10 cellular contexts compared by ENCODE assay signal in genomic region chr5:146662229-146662628, GRCh38.
DNase-seq lines count a peak whose midpoint lies in the region; ATAC-seq, FAIRE-seq and TF ChIP-seq lines count a peak whose summit lies in the region.
"Had no signal": no experiment of that assay in that cellular context is flagged by ENCODE, and none has a peak within 500 bp of the region (broad histone marks: within the 10 kb centered on the region; RNA-seq: fewer than 3 reads in every experiment).

No MANE protein-coding gene starts in this region.

- no peak overlapping the region for H3K27ac ChIP-seq in right atrium auricular region
- H3K27ac ChIP-seq in upper lobe of right lung = no peak overlapping the region

- intact Hi-C loops in Right ventricle myocardium inferior (cut with DNase I) (no loop called here), upper lobe of right lung (cut with DNase I) (no loop called here)

- FAIRE-seq in RCC 7860 (lab: Jason Lieb, UNC) = peak; percentile 69

- no peaks in the 10 kb centered on the region for H3K36me3 ChIP-seq in right atrium auricular region
- H3K36me3 ChIP-seq in upper lobe of right lung = no peaks in the 10 kb centered on the region

- ATAC-seq in Right ventricle myocardium inferior (no peak), upper lobe of right lung (no peak), GM19035 (IDR thresholded peaks at IDR 0.05; ENCODE audit: unreplicated experiment) (no peak)
- ATAC-seq: mucosa of descending colon had no signal

- TF ChIP-seq CTCF in right atrium auricular region (IDR thresholded peaks at IDR 0.05) (peak; percentile 13 to 54), foreskin fibroblast (IDR thresholded peaks at IDR 0.05; ENCODE audit: low read depth, low read length) (peak; percentile 23), upper lobe of right lung (IDR thresholded peaks at IDR 0.05) (peak; percentile 51)

- H3K9me3 ChIP-seq in right atrium auricular region (no peaks in the 10 kb centered on the region), upper lobe of right lung (no peaks in the 10 kb centered on the region)
- H3K9me3 ChIP-seq: mucosa of descending colon had no signal

- H3K4me3 ChIP-seq in right atrium auricular region (no peak overlapping the region), foreskin fibroblast (ENCODE audit: low read depth in 1 of 2, low read length in 2 of 2) (no peak overlapping the region), upper lobe of right lung (no peak overlapping the region)
- H3K4me3 ChIP-seq: mucosa of descending colon had no signal

- H3K27me3 ChIP-seq in right atrium auricular region = no peaks in the 10 kb centered on the region
- no peaks in the 10 kb centered on the region for H3K27me3 ChIP-seq in upper lobe of right lung

- no peaks in the 10 kb centered on the region for H3K4me1 ChIP-seq in right atrium auricular region
- H3K4me1 ChIP-seq in upper lobe of right lung = no peaks in the 10 kb centered on the region

- DNase-seq in right atrium auricular region (ENCODE audit: low spot score) = no peak
- no peak for DNase-seq in Right ventricle myocardium inferior (ENCODE audit: missing footprints)
- peak; percentile 45 for DNase-seq in RCC 7860 (ENCODE audit: low spot score)
- DNase-seq in foreskin fibroblast = no peak
- DNase-seq in upper lobe of right lung = no peak
- DNase-seq in NCI-H2227 treated with DMSO at 0.1 percent for 48 hours (lab: John Stamatoyannopoulos, UW) = no peak
- DNase-seq in effector CD8-positive, alpha-beta T cell (lab: John Stamatoyannopoulos, UW) = no peak
- DNase-seq: activated CD4-positive, CD25-positive, alpha-beta regulatory T cell treated with anti-CD3 and anti-CD28 coated beads, Interleukin-2, amount 50 U/mL, for 72 hours had no signal
